In genomic region chr16:68265078-68265925, GRCh38 we compare ENCODE assay signal across 8 cellular contexts. TPM values are rescaled to one million over a fixed set of nuclear protein-coding genes. Genes with fewer than 3 reads are reported as not detected.
DNase-seq lines count a peak whose midpoint lies in the region; ATAC-seq and TF ChIP-seq lines count a peak whose summit lies in the region.

No MANE protein-coding gene starts in this region.

- H3K4me1 ChIP-seq in RWPE2 (ENCODE audit: insufficient read depth, poor library complexity, severe bottlenecking) (peaks cover 4% of the 10 kb centered on the region), psoas muscle (peaks cover 30% of the 10 kb centered on the region)

- H3K36me3 ChIP-seq in RWPE2 (ENCODE audit: low read depth): peaks cover 17% of the 10 kb centered on the region
- peaks cover 0 to 38% of the 10 kb centered on the region in 2 donors for H3K36me3 ChIP-seq in psoas muscle (ENCODE audit: insufficient read depth in 1 of 2, low read depth in 1 of 2)

- peak; percentile 70 for DNase-seq in GM12865 (ENCODE audit: low read depth)
- DNase-seq in RWPE2 (ENCODE audit: low spot score): no peak
- DNase-seq in left cardiac atrium: peak; percentile 63
- DNase-seq in psoas muscle: peak; percentile 78 to 91
- no peak for DNase-seq in NCI-H2081 treated with DMSO at 0.1 percent for 48 hours (lab: John Stamatoyannopoulos, UW)
- DNase-seq in NCI-H187 treated with DMSO at 0.1 percent for 48 hours (lab: John Stamatoyannopoulos, UW): no peak

- ATAC-seq in HG03135 (IDR thresholded peaks at IDR 0.05; ENCODE audit: unreplicated experiment): peak; percentile 8
- peak; percentile 76 for ATAC-seq in RWPE2 (ENCODE audit: low read depth)
- ATAC-seq in left cardiac atrium: peak; percentile 65 to 74
- peak; percentile 79 to 83 (median 80) for ATAC-seq in psoas muscle

- H3K27ac ChIP-seq in RWPE2 (ENCODE audit: poor library complexity, severe bottlenecking) (peak overlapping the region; percentile 89), adipose tissue (ENCODE audit: low read depth, low read length) (peak overlapping the region; percentile 83), psoas muscle (peak overlapping the region; percentile 100)

- H3K9me3 ChIP-seq in RWPE2 (ENCODE audit: severe bottlenecking): no peaks in the 10 kb centered on the region
- H3K9me3 ChIP-seq in psoas muscle: no peaks in the 10 kb centered on the region

- TF ChIP-seq CTCF in GM12865 (IDR thresholded peaks at IDR 0.05; ENCODE audit: insufficient read depth, low read depth, low read length, missing control alignments): no peak
- TF ChIP-seq CTCF in RWPE2 (IDR thresholded peaks at IDR 0.05; ENCODE audit: poor library complexity, severe bottlenecking): no peak
- no peak for TF ChIP-seq CTCF in psoas muscle (IDR thresholded peaks at IDR 0.05)

- H3K4me3 ChIP-seq in GM12865 (ENCODE audit: low read depth, low read length) (peak overlapping the region; percentile 63), RWPE2 (ENCODE audit: severe bottlenecking) (peak overlapping the region; percentile 91), psoas muscle (peak overlapping the region; percentile 97)

- WGBS in adipose tissue, 3 donors: 3 to 24% (median 5%) methylated on average over 23 of the region's 23 CpGs
- WGBS in psoas muscle, 3 donors: 4 to 10% (median 5%) methylated on average over 23 of the region's 23 CpGs

- intact Hi-C loops in left cardiac atrium (cut with DNase I): loop anchor here in 1 of 2 donors (5.0 kb wide), 1 partner anchor 47 kb away; the partner anchor contains the start of genes PRMT7 and SLC7A6OS
- intact Hi-C loops in psoas muscle (cut with DNase I): no loop called here

- H3K27me3 ChIP-seq in RWPE2 (ENCODE audit: insufficient read depth, poor library complexity, severe bottlenecking) (no peaks in the 10 kb centered on the region), psoas muscle (ENCODE audit: insufficient read depth in 3 of 3, low read length in 2 of 3) (no peaks in the 10 kb centered on the region)

RNA-seq across cellular contexts. Expression of gene SLC7A6, which starts 1.0 kb away (rescaled TPM):
- polyA plus RNA-seq in adipose tissue (100 to 1,000 TPM in 1 of 3 donors, 10 to 100 TPM in 2; 17.7 to 136 (median 21.7) TPM), psoas muscle (10 to 100 TPM in 2 of 3 donors, 1 to 10 TPM in 1; 9.2 to 55.2 (median 36.4) TPM)
- total RNA-seq in left cardiac atrium (10 to 100 TPM; 33.0 to 51.6 TPM), psoas muscle (100 to 1,000 TPM in 1 of 4 donors, 10 to 100 TPM in 3; 25.6 to 217 (median 70.5) TPM)

RNA-seq across cellular contexts. Expression of gene PLA2G15, which starts 20.1 kb away (rescaled TPM):
- polyA plus RNA-seq in adipose tissue: 10 to 100 TPM in 1 of 3 donors, 1 to 10 TPM in 2; 7.1 to 16.2 (median 8.4) TPM
- 10 to 100 TPM; 20.5 to 27.4 TPM for total RNA-seq in left cardiac atrium
- 10 to 100 TPM; 28.0 to 65.0 (median 31.0) TPM for total RNA-seq in psoas muscle
- polyA plus RNA-seq in psoas muscle: 10 to 100 TPM; 13.0 to 31.7 (median 22.6) TPM

RNA-seq across cellular contexts. Expression of gene ESRP2, which starts 29.4 kb away (rescaled TPM):
- 10 to 100 TPM in 1 of 3 donors, 1 to 10 TPM in 2; 3.0 to 23.4 (median 3.6) TPM for polyA plus RNA-seq in adipose tissue
- under 1 TPM; 0.32 to 0.42 TPM for total RNA-seq in left cardiac atrium
- not detected for total RNA-seq in psoas muscle
- under 1 TPM; 0.03 to 0.08 (median 0.05) TPM for polyA plus RNA-seq in psoas muscle

RNA-seq across cellular contexts. Expression of gene SLC7A6OS, which starts 45.4 kb away (rescaled TPM):
- polyA plus RNA-seq in adipose tissue (1 to 10 TPM; 4.7 to 9.2 (median 5.0) TPM), psoas muscle (10 to 100 TPM in 1 of 3 donors, 1 to 10 TPM in 2; 5.8 to 16.3 (median 9.5) TPM)
- total RNA-seq in left cardiac atrium (10 to 100 TPM; 10.2 to 10.7 TPM), psoas muscle (10 to 100 TPM in 2 of 4 donors, 1 to 10 TPM in 2; 7.9 to 12.6 (median 9.9) TPM)

RNA-seq across cellular contexts. Expression of gene PRMT7, which starts 45.5 kb away (rescaled TPM):
- polyA plus RNA-seq in adipose tissue (10 to 100 TPM; 25.3 to 58.0 (median 30.6) TPM), psoas muscle (10 to 100 TPM; 18.9 to 45.1 (median 20.4) TPM)
- total RNA-seq in left cardiac atrium (10 to 100 TPM; 24.3 to 24.9 TPM), psoas muscle (10 to 100 TPM; 19.9 to 31.4 (median 26.6) TPM)

Comparison
In these comparisons a context has a peak if more than half of its experiments do, and no peak if none do; other contexts are left out.
1. DNase-seq: peak in GM12865 (single experiment), left cardiac atrium (single experiment) and psoas muscle (2 of 2); none in RWPE2 (single experiment), NCI-H2081 treated with DMSO at 0.1 percent for 48 hours (single experiment) and NCI-H187 treated with DMSO at 0.1 percent for 48 hours (single experiment).
2. ATAC-seq: peak in every context shown above with its lines; median percentile 80 in psoas muscle; 76 in RWPE2; 70 in left cardiac atrium; 8 in HG03135.
3. Peak in every context shown above with its lines, with median percentiles within 50 percentile points of each other: H3K4me3 ChIP-seq and H3K27ac ChIP-seq.